16 cellular contexts compared by ENCODE assay signal in the genomic region with DNA sequence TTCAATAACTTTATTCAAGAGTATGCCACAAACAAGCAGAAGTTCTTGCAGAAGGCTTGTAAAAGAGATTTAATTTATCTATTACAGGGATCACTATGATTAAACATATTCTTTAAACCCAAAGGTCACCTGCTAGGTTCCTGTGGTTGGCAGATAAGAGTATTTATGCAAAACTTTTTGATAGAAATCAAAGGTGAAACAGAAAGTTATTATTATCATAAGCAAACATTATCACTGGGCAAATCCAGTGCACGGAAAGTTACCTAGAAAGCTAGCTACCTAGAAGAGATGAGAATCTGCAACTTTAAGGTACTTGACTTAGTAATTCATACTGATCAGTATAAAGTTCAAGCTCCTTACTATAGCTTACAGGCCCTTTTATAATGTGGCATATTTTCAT. TPM values are rescaled to one million over a fixed set of nuclear protein-coding genes. Genes with fewer than 3 reads are reported as not detected.
DNase-seq lines count a peak whose midpoint lies in the region; ATAC-seq and TF ChIP-seq lines count a peak whose summit lies in the region.
"Had no signal": no experiment of that assay in that cellular context is flagged by ENCODE, and none has a peak within 500 bp of the region (broad histone marks: within the 10 kb centered on the region; RNA-seq: fewer than 3 reads in every experiment).

No MANE protein-coding gene starts in this region.

- no peak for TF ChIP-seq CTCF in GM12865 (IDR thresholded peaks at IDR 0.05; ENCODE audit: insufficient read depth, low read depth, low read length, missing control alignments)
- TF ChIP-seq CTCF in MM.1S (IDR thresholded peaks at IDR 0.05; ENCODE audit: low read length) = no peak
- no peak for TF ChIP-seq CTCF in brain (conservative IDR thresholded peaks at IDR 0.05)

- H3K36me3 Mint-ChIP-seq in brain = peaks cover 9% of the 10 kb centered on the region
- peaks cover 7% of the 10 kb centered on the region for H3K36me3 Mint-ChIP-seq in natural killer cell treated with Interleukin-12 subunit alpha and Interleukin-12 subunit beta and Interleukin-15 and Interleukin-18, amount 100 ng/mL, for 72 hours
- H3K36me3 Mint-ChIP-seq in CD8-positive, alpha-beta memory T cell = peaks cover 0 to 14% (median 2%) of the 10 kb centered on the region in 3 donors
- H3K36me3 Mint-ChIP-seq: CD4-positive, CD25-positive, alpha-beta regulatory T cell had no signal

- no peaks in the 10 kb centered on the region; the same call in 1 of the 2 replicates for H3K4me1 ChIP-seq in MM.1S (ENCODE audit: low read length)
- peaks cover 25% of the 10 kb centered on the region for H3K4me1 ChIP-seq in CD8-positive, alpha-beta memory T cell (ENCODE audit: insufficient read depth, low read length)

- POLR2A ChIA-PET in CD8-positive, alpha-beta memory T cell (lab: Charles Lee) = no interaction called here

- peak overlapping the region; percentile 89 for H3K4me3 ChIP-seq in GM12865 (ENCODE audit: low read depth, low read length)
- no peak overlapping the region for H3K4me3 ChIP-seq in MM.1S (ENCODE audit: low read length)
- H3K4me3 ChIP-seq in CD8-positive, alpha-beta memory T cell (ENCODE audit: low read length) = no peak overlapping the region

- 0 out of 2 replicates have a peak, but pooled peaks cover 5% of the 10 kb centered on the region for H3K36me3 ChIP-seq in MM.1S (replicated peaks; ENCODE audit: insufficient read depth, low read length)
- H3K36me3 ChIP-seq in CD8-positive, alpha-beta memory T cell (ENCODE audit: insufficient read depth, low read length) = no peaks in the 10 kb centered on the region

- H3K27me3 Mint-ChIP-seq in brain = peaks cover 11% of the 10 kb centered on the region
- H3K27me3 Mint-ChIP-seq in natural killer cell treated with Interleukin-12 subunit alpha and Interleukin-12 subunit beta and Interleukin-15 and Interleukin-18, amount 100 ng/mL, for 72 hours = no peaks in the 10 kb centered on the region
- H3K27me3 Mint-ChIP-seq in CD8-positive, alpha-beta memory T cell = no peaks in the 10 kb centered on the region
- H3K27me3 Mint-ChIP-seq: CD4-positive, CD25-positive, alpha-beta regulatory T cell had no signal

- H3K9me3 Mint-ChIP-seq in brain = no peaks in the 10 kb centered on the region
- H3K9me3 Mint-ChIP-seq in natural killer cell treated with Interleukin-12 subunit alpha and Interleukin-12 subunit beta and Interleukin-15 and Interleukin-18, amount 100 ng/mL, for 72 hours = no peaks in the 10 kb centered on the region
- no peaks in the 10 kb centered on the region for H3K9me3 Mint-ChIP-seq in CD8-positive, alpha-beta memory T cell
- H3K9me3 Mint-ChIP-seq: CD4-positive, CD25-positive, alpha-beta regulatory T cell had no signal

- H3K27me3 ChIP-seq in MM.1S (replicated peaks; ENCODE audit: insufficient read depth, low read length) = no peaks in the 10 kb centered on the region
- no peaks in the 10 kb centered on the region for H3K27me3 ChIP-seq in CD8-positive, alpha-beta memory T cell (ENCODE audit: insufficient read depth, low read length, poor library complexity, severe bottlenecking)

- H3K27ac ChIP-seq in MM.1S (ENCODE audit: low read length) = no peak overlapping the region
- H3K27ac ChIP-seq in CD8-positive, alpha-beta memory T cell (ENCODE audit: low read depth, low read length) = no peak overlapping the region
- H3K27ac ChIP-seq: WERI-Rb-1 had no signal

- no peaks in the 10 kb centered on the region for H3K9me2 ChIP-seq in MM.1S (replicated peaks; ENCODE audit: insufficient read depth, low read length)

- no peak overlapping the region for H3K9ac ChIP-seq in MM.1S (ENCODE audit: low read length)

- H3K79me2 ChIP-seq in MM.1S (ENCODE audit: low read length) = peaks cover 42% of the 10 kb centered on the region

- ATAC-seq in natural killer cell treated with Interleukin-12 subunit alpha and Interleukin-12 subunit beta and Interleukin-15 and Interleukin-18, amount 100 ng/mL, for 72 hours = no peak
- ATAC-seq: HCT116, SK-N-SH treated with all-trans-retinoic acid at 6 μM for 48 hours had no signal

- H3K9me3 ChIP-seq in MM.1S (replicated peaks; ENCODE audit: insufficient read depth, low read length) = no peaks in the 10 kb centered on the region
- H3K9me3 ChIP-seq in CD8-positive, alpha-beta memory T cell (ENCODE audit: low read length) = no peaks in the 10 kb centered on the region

- H3K27ac Mint-ChIP-seq in brain = peak overlapping the region in 1 of 5 experiments; percentile 31
- H3K27ac Mint-ChIP-seq in natural killer cell treated with Interleukin-12 subunit alpha and Interleukin-12 subunit beta and Interleukin-15 and Interleukin-18, amount 100 ng/mL, for 72 hours = peak overlapping the region; percentile 9 to 37
- H3K27ac Mint-ChIP-seq in CD8-positive, alpha-beta memory T cell = peak overlapping the region in 3 of 8 donors; percentile 4 to 24 (median 7)

- no peak for DNase-seq in GM12865 (ENCODE audit: low read depth)
- DNase-seq in MM.1S = peak; percentile 11
- no peak for DNase-seq in natural killer cell treated with Interleukin-12 subunit alpha and Interleukin-12 subunit beta and Interleukin-15 and Interleukin-18, amount 100 ng/mL, for 72 hours (ENCODE audit: low spot score)
- no peak for DNase-seq in HCEC 1CT
- DNase-seq in effector CD4-positive, alpha-beta T cell = no peak
- no peak for DNase-seq in CD8-positive, alpha-beta memory T cell
- DNase-seq: activated T-cell treated with anti-CD3 and anti-CD28 coated beads, Interleukin-2, amount 50 U/mL, for 1 hour; head of caudate nucleus; NCI-H2171 treated with DMSO at 0.1 percent for 48 hours; nucleus accumbens; substantia nigra; WERI-Rb-1 had no signal

- H4K20me1 ChIP-seq in MM.1S (ENCODE audit: insufficient read depth, low read length) = no peaks in the 10 kb centered on the region

- H3K4me2 ChIP-seq in MM.1S (ENCODE audit: low read depth, low read length) = no peak overlapping the region

- H3F3A ChIP-seq in MM.1S (ENCODE audit: insufficient read depth, low read length) = peaks cover 11% of the 10 kb centered on the region

- CTCF ChIA-PET in CD8-positive, alpha-beta memory T cell (lab: Charles Lee) = no interaction called here

- H2AFZ ChIP-seq in MM.1S (ENCODE audit: low read length) = no peak overlapping the region

- peaks cover 76% of the 10 kb centered on the region for H3K4me1 Mint-ChIP-seq in brain
- peaks cover 36 to 66% of the 10 kb centered on the region in 2 donors for H3K4me1 Mint-ChIP-seq in natural killer cell treated with Interleukin-12 subunit alpha and Interleukin-12 subunit beta and Interleukin-15 and Interleukin-18, amount 100 ng/mL, for 72 hours (ENCODE audit: low read depth in 2 of 2)
- H3K4me1 Mint-ChIP-seq in CD8-positive, alpha-beta memory T cell = peaks cover 42 to 70% (median 66%) of the 10 kb centered on the region in 3 donors

- H3K4me3 Mint-ChIP-seq in brain = peak overlapping the region in 3 of 5 experiments; percentile 88 to 94 (median 89)
- H3K4me3 Mint-ChIP-seq in natural killer cell treated with Interleukin-12 subunit alpha and Interleukin-12 subunit beta and Interleukin-15 and Interleukin-18, amount 100 ng/mL, for 72 hours = peak overlapping the region; percentile 53
- H3K4me3 Mint-ChIP-seq in CD8-positive, alpha-beta memory T cell = peak overlapping the region in 2 of 7 donors; percentile 0 to 4

RNA-seq across cellular contexts. Expression of a gene that starts 3.2 kb away (rescaled TPM):
- polyA plus RNA-seq in brain (ENCODE audit: insufficient read depth, low read depth, low replicate concordance) = 5.1 TPM
- 100 to 1,000 TPM in 1 of 2 donors, 10 to 100 TPM in 1; 41.6 to 102 TPM for total RNA-seq in natural killer cell treated with Interleukin-12 subunit alpha and Interleukin-12 subunit beta and Interleukin-15 and Interleukin-18, amount 100 ng/mL, for 72 hours
- 10 to 100 TPM; 32.0 to 32.5 TPM for total RNA-seq in CD8-positive, alpha-beta memory T cell
- 9.0 TPM for polyA plus RNA-seq in CD8-positive, alpha-beta memory T cell
